8 cellular contexts compared by ENCODE assay signal in the genomic region with DNA sequence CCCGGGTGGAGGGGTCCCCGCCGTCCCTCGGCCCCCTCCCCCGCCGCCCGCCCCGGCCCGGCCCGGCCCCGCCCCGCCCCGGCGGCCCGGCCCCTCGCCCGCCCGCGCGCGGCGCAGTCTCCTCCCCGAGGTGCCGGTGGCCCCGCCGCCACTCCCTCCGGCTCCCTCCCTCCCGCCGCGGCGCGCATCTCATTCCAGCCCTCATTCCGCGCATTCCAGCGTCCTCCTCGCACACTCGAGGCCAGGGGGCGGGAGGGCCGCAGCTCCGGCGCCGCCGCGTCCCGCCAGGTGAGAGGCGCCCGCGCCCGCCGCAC. TPM values are rescaled to one million over a fixed set of nuclear protein-coding genes. Genes with fewer than 3 reads are reported as not detected.
DNase-seq lines count a peak whose midpoint lies in the region; ATAC-seq and TF ChIP-seq lines count a peak whose summit lies in the region.

TEAD4 (plus strand) TSS at position 204 of the 314 bp plus-strand sequence.

- peak within 1 kb of the TSS; percentile 83 to 96 for H3K4me3 Mint-ChIP-seq in H9

- peaks cover 6% of the 10 kb centered on the region for H3K27me3 Mint-ChIP-seq in H9 (ENCODE audit: low read depth)

- no peaks in the 10 kb centered on the region; a peak in 1 of 22 replicates for H3K27me3 ChIP-seq in BLaER1 treated with 17β-estradiol and CSF1 and Interleukin-3, amounts not matched to agents 10 nM and 100 nM
- H3K27me3 ChIP-seq in H9 (ENCODE audit: insufficient read depth, low read length) (no peaks in the 10 kb centered on the region), liver (ENCODE audit: control insufficient read depth in 4 of 4, insufficient read depth in 4 of 4, low read length in 3 of 4) (peaks cover 0 to 11% (median 3%) of the 10 kb centered on the region in 4 donors), thoracic aorta (replicated peaks; ENCODE audit: insufficient read depth) (no peaks in the 10 kb centered on the region)

- H3K4me1 ChIP-seq in BLaER1 treated with 17β-estradiol and CSF1 and Interleukin-3, amounts not matched to agents 10 nM and 100 nM = peaks cover 28 to 49% (median 43%) of the 10 kb centered on the region in 10 experiments
- H3K4me1 ChIP-seq in H9 (ENCODE audit: insufficient read depth, low read length) = no peaks in the 10 kb centered on the region; the same call in 1 of the 2 replicates
- peaks cover 2 to 17% (median 8%) of the 10 kb centered on the region in 4 donors for H3K4me1 ChIP-seq in liver (ENCODE audit: control insufficient read depth in 4 of 4, insufficient read depth in 4 of 4, low read length in 3 of 4)
- peaks cover 5 to 24% of the 10 kb centered on the region in 2 donors for H3K4me1 ChIP-seq in thoracic aorta (ENCODE audit: control insufficient read depth in 1 of 2, low read depth in 2 of 2)

- H3K36me3 ChIP-seq in BLaER1 treated with 17β-estradiol and CSF1 and Interleukin-3, amounts not matched to agents 10 nM and 100 nM = peaks cover 0 to 12% (median under 1%) of the 10 kb centered on the region in 11 experiments; a peak in 5 of 22 replicates
- no peaks in the 10 kb centered on the region for H3K36me3 ChIP-seq in liver (ENCODE audit: control insufficient read depth in 4 of 4, insufficient read depth in 3 of 4, low read depth in 1 of 4, low read length in 3 of 4)
- H3K36me3 ChIP-seq in thoracic aorta = no peaks in the 10 kb centered on the region

- peaks cover 18% of the 10 kb centered on the region; the same call in 1 of the 2 replicates for H3K79me2 ChIP-seq in H9 (ENCODE audit: insufficient read depth, low read length)

- H3K4ac ChIP-seq in H9 (ENCODE audit: low read depth, low read length) = no peak within 1 kb of the TSS

- H3K9me3 ChIP-seq in BLaER1 treated with 17β-estradiol and CSF1 and Interleukin-3, amounts not matched to agents 10 nM and 100 nM (replicated peaks in 1 of 11) = no peaks in the 10 kb centered on the region
- H3K9me3 ChIP-seq in H9 (ENCODE audit: control insufficient read depth, low read depth, low read length) (no peaks in the 10 kb centered on the region), liver (ENCODE audit: control insufficient read depth in 4 of 4, low read length in 3 of 4) (no peaks in the 10 kb centered on the region), thoracic aorta (no peaks in the 10 kb centered on the region)

- no peak within 1 kb of the TSS for H2BK120ac ChIP-seq in H9 (ENCODE audit: low read depth, low read length, poor library complexity, severe bottlenecking)

- H2BK15ac ChIP-seq in H9 (ENCODE audit: low read depth, low read length) = no peak within 1 kb of the TSS

- no peak for TF ChIP-seq RAD21 in liver (IDR thresholded peaks at IDR 0.05)

- H2BK20ac ChIP-seq in H9 (ENCODE audit: low read depth, low read length, poor library complexity, severe bottlenecking) = no peak within 1 kb of the TSS

- H3K9ac ChIP-seq in BLaER1 treated with 17β-estradiol and CSF1 and Interleukin-3, amounts not matched to agents 10 nM and 100 nM = peak within 1 kb of the TSS; percentile 68 to 85 (median 80)
- H3K9ac ChIP-seq in H9 (ENCODE audit: extremely low read depth, insufficient read length, low read length) (peak within 1 kb of the TSS; percentile 62), liver (ENCODE audit: low read depth in 1 of 2, low read length in 2 of 2) (peak within 1 kb of the TSS in 1 of 2 donors; percentile 58)

- no peak within 1 kb of the TSS for H2BK12ac ChIP-seq in H9 (ENCODE audit: insufficient read length, low read depth, low read length)

- no peak within 1 kb of the TSS for H4K91ac ChIP-seq in H9 (ENCODE audit: insufficient read length, low read depth, low read length)

- H3K23ac ChIP-seq in H9 (ENCODE audit: insufficient read length, low read depth, low read length) = no peak within 1 kb of the TSS

- TF ChIP-seq CTCF in H9 (conservative IDR thresholded peaks at IDR 0.05) (no peak), liver (IDR thresholded peaks at IDR 0.05; ENCODE audit: low read depth, low read length, missing input control) (no peak), thoracic aorta (IDR thresholded peaks at IDR 0.05) (no peak)

- H3K18ac ChIP-seq in H9 (ENCODE audit: insufficient read length, low read depth, low read length) = peak within 1 kb of the TSS; percentile 45

- ATAC-seq in thoracic aorta (ENCODE audit: insufficient number of reproducible peaks, low FRiP score, low read depth) (peak; percentile 69), HG02852 (IDR thresholded peaks at IDR 0.05; ENCODE audit: unreplicated experiment) (no peak)

- peak within 1 kb of the TSS; percentile 75 to 93 (median 83) for H3K4me3 ChIP-seq in BLaER1 treated with 17β-estradiol and CSF1 and Interleukin-3, amounts not matched to agents 10 nM and 100 nM
- H3K4me3 ChIP-seq in liver (ENCODE audit: low read depth in 1 of 3, low read length in 3 of 3) (peak within 1 kb of the TSS; percentile 36 to 64 (median 63)), thoracic aorta (peak within 1 kb of the TSS; percentile 82)

- WGBS in H9 (ENCODE audit: extremely low coverage, insufficient read length, low lambda C conversion rate) = no CpG with 5 or more reads among the region's 50 CpGs
- WGBS in liver = 2% methylated on average over 50 of the region's 50 CpGs

- DNase-seq in H9 (peak; percentile 92), RKO (ENCODE audit: low spot score) (peak; percentile 64), dedifferentiated amniotic fluid mesenchymal stem cell (ENCODE audit: extremely low spot score) (peak; percentile 58), thoracic aorta (ENCODE audit: low spot score) (no peak), pons (ENCODE audit: low spot score) (no peak)

- H3K27ac Mint-ChIP-seq in H9 = peak within 1 kb of the TSS; percentile 86 to 97 (median 94)

- H4K5ac ChIP-seq in H9 (ENCODE audit: insufficient read length, low read depth, low read length) = no peak within 1 kb of the TSS

- H3K79me1 ChIP-seq in H9 (ENCODE audit: insufficient read depth, low read depth, low read length, poor library complexity, severe bottlenecking) = no peaks in the 10 kb centered on the region

- peaks cover 45 to 47% of the 10 kb centered on the region in 2 experiments for H3K4me1 Mint-ChIP-seq in H9

- H3K56ac ChIP-seq in H9 (ENCODE audit: insufficient read length, low read depth, low read length) = no peak within 1 kb of the TSS

- peaks cover 23% of the 10 kb centered on the region for H3K23me2 ChIP-seq in H9 (ENCODE audit: insufficient read length, low read depth, low read length, poor library complexity, severe bottlenecking)

- H4K8ac ChIP-seq in H9 (replicated peaks; ENCODE audit: insufficient read length, low read depth, low read length) = no peak within 1 kb of the TSS

- H4K20me1 ChIP-seq in BLaER1 treated with 17β-estradiol and CSF1 and Interleukin-3, amounts not matched to agents 10 nM and 100 nM = peaks cover 0 to 40% (median 36%) of the 10 kb centered on the region in 11 experiments; a peak in 19 of 22 replicates
- peaks cover 3% of the 10 kb centered on the region for H4K20me1 ChIP-seq in H9 (ENCODE audit: control insufficient read depth, insufficient read depth, insufficient read length)

- H3K36me3 Mint-ChIP-seq in H9 (ENCODE audit: insufficient read depth in 1 of 3, low read depth in 3 of 3) = peaks cover 0 to 13% (median 4%) of the 10 kb centered on the region in 3 experiments; a peak in 4 of 7 replicates

- peak within 1 kb of the TSS; percentile 92 to 100 (median 96) for H3K4me2 ChIP-seq in BLaER1 treated with 17β-estradiol and CSF1 and Interleukin-3, amounts not matched to agents 10 nM and 100 nM
- H3K4me2 ChIP-seq in H9 (ENCODE audit: insufficient read depth, insufficient read length, low read length) = peak within 1 kb of the TSS; percentile 91

- peak within 1 kb of the TSS in 10 of 11 experiments; percentile 14 to 80 (median 76); a peak in 18 of 22 replicates for H3K27ac ChIP-seq in BLaER1 treated with 17β-estradiol and CSF1 and Interleukin-3, amounts not matched to agents 10 nM and 100 nM
- peak within 1 kb of the TSS; percentile 19 for H3K27ac ChIP-seq in H9 (ENCODE audit: insufficient read length, low read depth, low read length)
- peak within 1 kb of the TSS; percentile 56 to 66 for H3K27ac ChIP-seq in liver (ENCODE audit: low read depth in 1 of 2, low read length in 2 of 2)
- H3K27ac ChIP-seq in thoracic aorta = peak within 1 kb of the TSS; percentile 81 to 89

- no peak within 1 kb of the TSS for H2BK5ac ChIP-seq in H9 (ENCODE audit: insufficient read length, low read length)

- peak within 1 kb of the TSS; percentile 80 for H3K14ac ChIP-seq in H9 (ENCODE audit: insufficient read depth, low read length)

- no peak within 1 kb of the TSS for H2AK5ac ChIP-seq in H9 (ENCODE audit: insufficient read length, low read length)

- H3T11ph ChIP-seq in H9 (ENCODE audit: low read length) = no peak within 1 kb of the TSS

- peak within 1 kb of the TSS; percentile 0 for H2AFZ ChIP-seq in H9 (ENCODE audit: low read length)

- no peaks in the 10 kb centered on the region; a peak in 1 of 5 replicates for H3K9me3 Mint-ChIP-seq in H9

TF ChIP-seq in liver, 16 proteins besides CTCF, POLR2A, EP300 and RAD21 (continues in another document):
- no peak for TF ChIP-seq FOXA2 (IDR thresholded peaks at IDR 0.05)
- no peak for TF ChIP-seq EGR1 (IDR thresholded peaks at IDR 0.05; ENCODE audit: low read depth in 2 of 2)
- no peak for TF ChIP-seq HNF4G (IDR thresholded peaks at IDR 0.05)
- no peak for TF ChIP-seq TAF1 (conservative IDR thresholded peaks at IDR 0.05)
- no peak for TF ChIP-seq SP1 (IDR thresholded peaks at IDR 0.05)
- TF ChIP-seq, protein P1, sequence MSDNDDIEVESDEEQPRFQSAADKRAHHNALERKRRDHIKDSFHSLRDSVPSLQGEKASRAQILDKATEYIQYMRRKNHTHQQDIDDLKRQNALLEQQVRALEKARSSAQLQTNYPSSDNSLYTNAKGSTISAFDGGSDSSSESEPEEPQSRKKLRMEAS (IDR thresholded peaks at IDR 0.05) = no peak
- TF ChIP-seq, protein P2, sequence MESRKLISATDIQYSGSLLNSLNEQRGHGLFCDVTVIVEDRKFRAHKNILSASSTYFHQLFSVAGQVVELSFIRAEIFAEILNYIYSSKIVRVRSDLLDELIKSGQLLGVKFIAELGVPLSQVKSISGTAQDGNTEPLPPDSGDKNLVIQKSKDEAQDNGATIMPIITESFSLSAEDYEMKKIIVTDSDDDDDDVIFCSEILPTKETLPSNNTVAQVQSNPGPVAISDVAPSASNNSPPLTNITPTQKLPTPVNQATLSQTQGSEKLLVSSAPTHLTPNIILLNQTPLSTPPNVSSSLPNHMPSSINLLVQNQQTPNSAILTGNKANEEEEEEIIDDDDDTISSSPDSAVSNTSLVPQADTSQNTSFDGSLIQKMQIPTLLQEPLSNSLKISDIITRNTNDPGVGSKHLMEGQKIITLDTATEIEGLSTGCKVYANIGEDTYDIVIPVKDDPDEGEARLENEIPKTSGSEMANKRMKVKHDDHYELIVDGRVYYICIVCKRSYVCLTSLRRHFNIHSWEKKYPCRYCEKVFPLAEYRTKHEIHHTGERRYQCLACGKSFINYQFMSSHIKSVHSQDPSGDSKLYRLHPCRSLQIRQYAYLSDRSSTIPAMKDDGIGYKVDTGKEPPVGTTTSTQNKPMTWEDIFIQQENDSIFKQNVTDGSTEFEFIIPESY (IDR thresholded peaks at IDR 0.05) = no peak

RNA-seq across cellular contexts. Expression of gene TEAD4, which starts in this region (rescaled TPM):
- total RNA-seq in H9 (2021) (127 and 133 TPM in 2 replicates), liver (1 to 10 TPM; 2.5 to 3.1 TPM), thoracic aorta (10 to 100 TPM; 42.5 to 62.6 TPM)
- 1 to 10 TPM in 1 of 2 donors, under 1 TPM in 1; 0.79 to 3.8 TPM for polyA plus RNA-seq in liver

Comparison
In these comparisons a context has a peak if more than half of its experiments do, and no peak if none do; other contexts are left out.
1. RNA of gene TEAD4 (total RNA-seq): 127 to 133 TPM in H9 and 42.5 to 62.6 TPM in thoracic aorta; 2.5 to 3.1 TPM in liver; every median in the first group is over 10 times any median in the second.
2. H3K27ac ChIP-seq: peak in every context shown above with its lines; median percentile 85 in thoracic aorta; 76 in BLaER1 treated with 17β-estradiol and CSF1 and Interleukin-3, amounts not matched to agents 10 nM and 100 nM; 61 in liver; 19 in H9.
3. DNase-seq: peak in H9 (single experiment), RKO (single experiment) and dedifferentiated amniotic fluid mesenchymal stem cell (single experiment); none in thoracic aorta (single experiment) and pons (single experiment).
4. Peak in every context shown above with its lines, with median percentiles within 50 percentile points of each other: H3K4me3 ChIP-seq.